1 cellular context compared by ENCODE assay signal in the genomic region with DNA sequence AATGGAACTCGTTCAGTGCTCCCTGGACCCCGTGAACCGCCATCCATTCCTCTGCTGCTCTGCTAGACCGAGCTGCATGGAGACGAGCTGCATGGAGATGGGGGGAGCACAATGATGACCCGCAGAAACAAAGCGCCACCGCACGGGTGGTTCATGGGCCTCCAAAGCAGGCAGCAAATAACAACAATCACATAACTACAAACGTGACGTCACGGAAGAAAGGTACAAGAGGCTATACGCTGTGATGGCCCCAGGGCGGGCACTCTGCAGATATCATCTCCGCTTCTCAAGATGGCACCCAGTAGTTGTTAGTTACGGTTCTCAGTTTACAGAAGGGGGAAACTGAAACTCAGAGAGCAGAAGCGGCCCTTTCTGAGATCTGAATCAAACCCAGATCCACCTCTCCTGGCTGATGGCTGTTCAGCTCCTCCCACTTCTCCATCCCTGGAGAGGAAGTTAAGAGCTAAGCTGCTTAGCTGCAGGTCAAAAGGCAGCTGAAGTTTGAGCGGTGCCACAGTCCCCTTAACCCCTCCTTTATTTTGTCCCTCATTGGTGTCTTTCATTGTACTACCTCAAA.
TF ChIP-seq lines count a peak whose summit lies in the region.

No MANE protein-coding gene starts in this region.

TF ChIP-seq in GM23338, 12 proteins besides CTCF, POLR2A, EP300 and RAD21 (continued from another document):
- TF ChIP-seq REST (IDR thresholded peaks at IDR 0.05; ENCODE audit: unreplicated experiment), result no peak
- TF ChIP-seq CREB1 (CRISPR knock-in tag; IDR thresholded peaks at IDR 0.05; ENCODE audit: low read depth), result no peak
- TF ChIP-seq, protein P1, sequence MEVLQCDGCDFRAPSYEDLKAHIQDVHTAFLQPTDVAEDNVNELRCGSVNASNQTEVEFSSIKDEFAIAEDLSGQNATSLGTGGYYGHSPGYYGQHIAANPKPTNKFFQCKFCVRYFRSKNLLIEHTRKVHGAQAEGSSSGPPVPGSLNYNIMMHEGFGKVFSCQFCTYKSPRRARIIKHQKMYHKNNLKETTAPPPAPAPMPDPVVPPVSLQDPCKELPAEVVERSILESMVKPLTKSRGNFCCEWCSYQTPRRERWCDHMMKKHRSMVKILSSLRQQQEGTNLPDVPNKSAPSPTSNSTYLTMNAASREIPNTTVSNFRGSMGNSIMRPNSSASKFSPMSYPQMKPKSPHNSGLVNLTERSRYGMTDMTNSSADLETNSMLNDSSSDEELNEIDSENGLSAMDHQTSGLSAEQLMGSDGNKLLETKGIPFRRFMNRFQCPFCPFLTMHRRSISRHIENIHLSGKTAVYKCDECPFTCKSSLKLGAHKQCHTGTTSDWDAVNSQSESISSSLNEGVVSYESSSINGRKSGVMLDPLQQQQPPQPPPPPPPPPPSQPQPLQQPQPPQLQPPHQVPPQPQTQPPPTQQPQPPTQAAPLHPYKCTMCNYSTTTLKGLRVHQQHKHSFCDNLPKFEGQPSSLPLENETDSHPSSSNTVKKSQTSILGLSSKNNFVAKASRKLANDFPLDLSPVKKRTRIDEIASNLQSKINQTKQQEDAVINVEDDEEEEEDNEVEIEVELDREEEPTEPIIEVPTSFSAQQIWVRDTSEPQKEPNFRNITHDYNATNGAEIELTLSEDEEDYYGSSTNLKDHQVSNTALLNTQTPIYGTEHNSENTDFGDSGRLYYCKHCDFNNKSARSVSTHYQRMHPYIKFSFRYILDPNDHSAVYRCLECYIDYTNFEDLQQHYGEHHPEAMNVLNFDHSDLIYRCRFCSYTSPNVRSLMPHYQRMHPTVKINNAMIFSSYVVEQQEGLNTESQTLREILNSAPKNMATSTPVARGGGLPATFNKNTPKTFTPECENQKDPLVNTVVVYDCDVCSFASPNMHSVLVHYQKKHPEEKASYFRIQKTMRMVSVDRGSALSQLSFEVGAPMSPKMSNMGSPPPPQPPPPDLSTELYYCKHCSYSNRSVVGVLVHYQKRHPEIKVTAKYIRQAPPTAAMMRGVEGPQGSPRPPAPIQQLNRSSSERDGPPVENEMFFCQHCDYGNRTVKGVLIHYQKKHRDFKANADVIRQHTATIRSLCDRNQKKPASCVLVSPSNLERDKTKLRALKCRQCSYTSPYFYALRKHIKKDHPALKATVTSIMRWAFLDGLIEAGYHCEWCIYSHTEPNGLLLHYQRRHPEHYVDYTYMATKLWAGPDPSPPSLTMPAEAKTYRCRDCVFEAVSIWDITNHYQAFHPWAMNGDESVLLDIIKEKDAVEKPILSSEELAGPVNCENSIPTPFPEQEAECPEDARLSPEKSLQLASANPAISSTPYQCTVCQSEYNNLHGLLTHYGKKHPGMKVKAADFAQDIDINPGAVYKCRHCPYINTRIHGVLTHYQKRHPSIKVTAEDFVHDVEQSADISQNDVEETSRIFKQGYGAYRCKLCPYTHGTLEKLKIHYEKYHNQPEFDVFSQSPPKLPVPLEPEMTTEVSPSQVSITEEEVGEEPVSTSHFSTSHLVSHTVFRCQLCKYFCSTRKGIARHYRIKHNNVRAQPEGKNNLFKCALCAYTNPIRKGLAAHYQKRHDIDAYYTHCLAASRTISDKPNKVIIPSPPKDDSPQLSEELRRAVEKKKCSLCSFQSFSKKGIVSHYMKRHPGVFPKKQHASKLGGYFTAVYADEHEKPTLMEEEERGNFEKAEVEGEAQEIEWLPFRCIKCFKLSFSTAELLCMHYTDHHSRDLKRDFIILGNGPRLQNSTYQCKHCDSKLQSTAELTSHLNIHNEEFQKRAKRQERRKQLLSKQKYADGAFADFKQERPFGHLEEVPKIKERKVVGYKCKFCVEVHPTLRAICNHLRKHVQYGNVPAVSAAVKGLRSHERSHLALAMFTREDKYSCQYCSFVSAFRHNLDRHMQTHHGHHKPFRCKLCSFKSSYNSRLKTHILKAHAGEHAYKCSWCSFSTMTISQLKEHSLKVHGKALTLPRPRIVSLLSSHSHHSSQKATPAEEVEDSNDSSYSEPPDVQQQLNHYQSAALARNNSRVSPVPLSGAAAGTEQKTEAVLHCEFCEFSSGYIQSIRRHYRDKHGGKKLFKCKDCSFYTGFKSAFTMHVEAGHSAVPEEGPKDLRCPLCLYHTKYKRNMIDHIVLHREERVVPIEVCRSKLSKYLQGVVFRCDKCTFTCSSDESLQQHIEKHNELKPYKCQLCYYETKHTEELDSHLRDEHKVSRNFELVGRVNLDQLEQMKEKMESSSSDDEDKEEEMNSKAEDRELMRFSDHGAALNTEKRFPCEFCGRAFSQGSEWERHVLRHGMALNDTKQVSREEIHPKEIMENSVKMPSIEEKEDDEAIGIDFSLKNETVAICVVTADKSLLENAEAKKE (CRISPR knock-in tag; IDR thresholded peaks at IDR 0.05), result no peak
- no peak for TF ChIP-seq EZH2phosphoT487 (IDR thresholded peaks at IDR 0.05; ENCODE audit: unreplicated experiment)
- no peak for TF ChIP-seq ZNF331 (CRISPR knock-in tag; IDR thresholded peaks at IDR 0.05; ENCODE audit: low read depth)
- no peak for TF ChIP-seq STAT1 (IDR thresholded peaks at IDR 0.05; ENCODE audit: unreplicated experiment)
- TF ChIP-seq JUNB (IDR thresholded peaks at IDR 0.05; ENCODE audit: unreplicated experiment), result no peak
- TF ChIP-seq POLR2AphosphoS5 (IDR thresholded peaks at IDR 0.05; ENCODE audit: low read depth), result no peak
